13 cellular contexts compared by ENCODE assay signal in genomic region chr2:236164983-236165301, GRCh38. TPM values are rescaled to one million over a fixed set of nuclear protein-coding genes. Genes with fewer than 3 reads are reported as not detected.
DNase-seq lines count a peak whose midpoint lies in the region; ATAC-seq and TF ChIP-seq lines count a peak whose summit lies in the region.
"Had no signal": no experiment of that assay in that cellular context is flagged by ENCODE, and none has a peak within 500 bp of the region (broad histone marks: within the 10 kb centered on the region; RNA-seq: fewer than 3 reads in every experiment).

No MANE protein-coding gene starts in this region.

- TF ChIP-seq EP300 in suprapubic skin (IDR thresholded peaks at IDR 0.05), result no peak

- H3K27ac ChIP-seq in cardiac muscle cell, result no peak overlapping the region
- no peak overlapping the region for H3K27ac ChIP-seq in heart right ventricle
- H3K27ac ChIP-seq in suprapubic skin, result no peak overlapping the region
- H3K27ac ChIP-seq: RWPE1 had no signal

- H3K4me3 ChIP-seq in cardiac muscle cell, result peak overlapping the region; percentile 40
- H3K4me3 ChIP-seq in heart right ventricle, result peak overlapping the region in 4 of 10 donors; percentile 17 to 60 (median 48)
- peak overlapping the region; percentile 63 for H3K4me3 ChIP-seq in adipocyte (ENCODE audit: low read length)
- peak overlapping the region; percentile 47 for H3K4me3 ChIP-seq in suprapubic skin

- WGBS in heart right ventricle, 2 donors, result 13 to 14% methylated on average over 7 of the region's 7 CpGs
- WGBS in suprapubic skin, result 14% methylated on average over 6 of the region's 7 CpGs

- intact Hi-C loops in heart right ventricle (cut with DNase I), result loop anchor here in 2 of 10 donors (5.0 to 10.0 kb wide), 2 partner anchors 360 to 388 kb away; no protein-coding TSS in a partner anchor

- no peak for TF ChIP-seq POLR2A in suprapubic skin (IDR thresholded peaks at IDR 0.05)

- H3K36me3 ChIP-seq in cardiac muscle cell (no peaks in the 10 kb centered on the region), heart right ventricle (no peaks in the 10 kb centered on the region), adipocyte (ENCODE audit: control insufficient read depth, insufficient read depth, low read length, severe bottlenecking) (no peaks in the 10 kb centered on the region), suprapubic skin (no peaks in the 10 kb centered on the region)

- H3K27me3 ChIP-seq in cardiac muscle cell (peaks cover 100% of the 10 kb centered on the region), heart right ventricle (peaks cover 58 to 100% (median 100%) of the 10 kb centered on the region in 7 donors), adipocyte (replicated peaks; ENCODE audit: control insufficient read depth, insufficient read depth, low read length) (peaks cover 71% of the 10 kb centered on the region), suprapubic skin (peaks cover 100% of the 10 kb centered on the region)

- no peaks in the 10 kb centered on the region for H3K9me3 ChIP-seq in cardiac muscle cell (ENCODE audit: low read depth)
- H3K9me3 ChIP-seq in heart right ventricle, result no peaks in the 10 kb centered on the region
- peaks cover 3% of the 10 kb centered on the region for H3K9me3 ChIP-seq in adipocyte (ENCODE audit: control insufficient read depth, low read length)
- no peaks in the 10 kb centered on the region for H3K9me3 ChIP-seq in suprapubic skin

- no peak for DNase-seq in cardiac muscle cell (ENCODE audit: low read depth in 1 of 2, low spot score in 1 of 2)
- DNase-seq in heart right ventricle, result no peak
- no peak for DNase-seq in adipocyte (ENCODE audit: low read depth)
- DNase-seq in mesenteric fat pad (ENCODE audit: low spot score), result peak; percentile 62
- DNase-seq in suprapubic skin (ENCODE audit: low spot score in 2 of 2), result no peak
- no peak for DNase-seq in NK-92 treated with Interleukin-12 subunit alpha and Interleukin-12 subunit beta, amount 100 ng/mL, for 24 hours (lab: John Stamatoyannopoulos, UW)
- no peak for DNase-seq in NCI-H2227 treated with DMSO at 0.1 percent for 48 hours (lab: John Stamatoyannopoulos, UW)
- no peak for DNase-seq in SK-N-DZ (ENCODE audit: low spot score)
- DNase-seq: cerebellar nuclear complex, EL, kidney, NCI-H526 had no signal

- H3K4me1 ChIP-seq in cardiac muscle cell (ENCODE audit: low read depth) (peaks cover 12% of the 10 kb centered on the region), heart right ventricle (peaks cover 20 to 68% (median 54%) of the 10 kb centered on the region in 9 donors), adipocyte (ENCODE audit: control insufficient read depth, insufficient read depth, low read length) (peaks cover 10% of the 10 kb centered on the region), suprapubic skin (peaks cover 74% of the 10 kb centered on the region)

- no peak for ATAC-seq in heart right ventricle

- no peak overlapping the region for H3K9ac ChIP-seq in adipocyte (ENCODE audit: low read length)

- no peak for TF ChIP-seq CTCF in cardiac muscle cell (IDR thresholded peaks at IDR 0.05; ENCODE audit: low read depth, low read length)
- TF ChIP-seq CTCF in heart right ventricle (IDR thresholded peaks at IDR 0.05), result no peak
- no peak for TF ChIP-seq CTCF in suprapubic skin (IDR thresholded peaks at IDR 0.05)

RNA-seq across cellular contexts. Expression of gene GBX2, which starts 3.2 kb away (rescaled TPM):
- total RNA-seq in cardiac muscle cell, result 0.89 TPM in 1 of 2 replicates, not detected in the other
- polyA plus RNA-seq in cardiac muscle cell, result 0.19 and 0.31 TPM in 2 replicates
- total RNA-seq in heart right ventricle, result under 1 TPM in 3 of 10 donors, not detected in 7; 0.12 to 0.22 (median 0.15) TPM
- under 1 TPM; 0.15 to 0.16 TPM for polyA plus RNA-seq in heart right ventricle
- not detected for total RNA-seq in mesenteric fat pad
- total RNA-seq in suprapubic skin, result under 1 TPM in 1 of 4 donors, not detected in 3; 0.60 TPM
- 0.87 and 1.5 TPM in 2 replicates for polyA plus RNA-seq in SK-N-DZ (2014; cell fraction: cytosol; rRNA removed)
- polyA plus RNA-seq in SK-N-DZ (2014; cell fraction: nucleus; rRNA removed), result 0.21 and 0.37 TPM in 2 replicates
- total RNA-seq: kidney had no signal
